In genomic region chr6:100904316-100904715, GRCh38 we compare ENCODE assay signal across 24 cellular contexts.
"Had no signal": no experiment of that assay in that cellular context is flagged by ENCODE, and none has a peak within 500 bp of the region (broad histone marks: within the 10 kb centered on the region; RNA-seq: fewer than 3 reads in every experiment).

No MANE protein-coding gene starts in this region.

- H3K4me3 ChIP-seq: left ventricle myocardium inferior, lung, pancreas, prostate gland, skin epidermis, stomach, testis, thyroid gland, transverse colon, upper lobe of right lung had no signal

- H3K4me1 ChIP-seq: left ventricle myocardium inferior, pancreas, prostate gland, stomach, testis, thyroid gland, transverse colon, upper lobe of right lung had no signal

- ATAC-seq: naive thymus-derived CD8-positive, alpha-beta T cell; pancreas; right cardiac atrium; sciatic nerve; stimulated activated naive B cell treated with anti-CD40 and anti-IgM and Interleukin-4, amounts not matched to agents 10 μg/mL and 1 μg/mL and 100 μg/mL, for 72 hours; stimulated activated naive CD8-positive, alpha-beta T cell treated with anti-CD3 and anti-CD28 coated beads, Interleukin-15, Interleukin-2, amounts not matched to agents 100 U/mL and 50 U/mL, for 24 hours; upper lobe of right lung had no signal

- H3K36me3 ChIP-seq: left ventricle myocardium inferior, pancreas, prostate gland, stomach, thyroid gland, transverse colon, upper lobe of right lung had no signal

- H3K27ac ChIP-seq: left ventricle myocardium inferior, pancreas, prostate gland, skin epidermis, stomach, testis, thyroid gland, transverse colon, upper lobe of right lung had no signal

- H3K27me3 ChIP-seq: pancreas, stomach, testis, thyroid gland, transverse colon, upper lobe of right lung had no signal

- DNase-seq: islet precursor cell; left ventricle myocardium inferior; midbrain; naive thymus-derived CD8-positive, alpha-beta T cell; nucleus accumbens; pancreas; posterior cingulate gyrus; retina; right cardiac atrium; stimulated activated CD4-positive, alpha-beta T cell treated with anti-CD3 and anti-CD28 coated beads, Interleukin-12 subunit alpha, Interleukin-12 subunit beta, amount 100 ng/mL, for 4 hours; stimulated activated CD4-positive, alpha-beta T cell treated with anti-CD3 and anti-CD28 coated beads, Interleukin-15, amount 100 ng/mL, for 24 hours; stimulated activated CD4-positive, alpha-beta T cell treated with anti-CD3 and anti-CD28 coated beads, Interleukin-2, amount 100 ng/mL, for 24 hours; stimulated activated CD4-positive, alpha-beta T cell treated with anti-CD3 and anti-CD28 coated beads, Interleukin-4, amount 100 ng/mL, for 1 hour; stimulated activated naive B cell treated with anti-CD40 and anti-IgM and Interleukin-4, amounts not matched to agents 10 μg/mL and 1 μg/mL and 100 μg/mL, for 72 hours; stimulated activated naive CD8-positive, alpha-beta T cell treated with anti-CD3 and anti-CD28 coated beads, Interleukin-15, Interleukin-2, amounts not matched to agents 100 U/mL and 50 U/mL, for 24 hours; stomach; testis; thyroid gland; transverse colon; upper lobe of right lung had no signal

- H3K9me3 ChIP-seq: left ventricle myocardium inferior, pancreas, prostate gland, testis, thyroid gland, transverse colon, upper lobe of right lung had no signal
